In the genomic region with DNA sequence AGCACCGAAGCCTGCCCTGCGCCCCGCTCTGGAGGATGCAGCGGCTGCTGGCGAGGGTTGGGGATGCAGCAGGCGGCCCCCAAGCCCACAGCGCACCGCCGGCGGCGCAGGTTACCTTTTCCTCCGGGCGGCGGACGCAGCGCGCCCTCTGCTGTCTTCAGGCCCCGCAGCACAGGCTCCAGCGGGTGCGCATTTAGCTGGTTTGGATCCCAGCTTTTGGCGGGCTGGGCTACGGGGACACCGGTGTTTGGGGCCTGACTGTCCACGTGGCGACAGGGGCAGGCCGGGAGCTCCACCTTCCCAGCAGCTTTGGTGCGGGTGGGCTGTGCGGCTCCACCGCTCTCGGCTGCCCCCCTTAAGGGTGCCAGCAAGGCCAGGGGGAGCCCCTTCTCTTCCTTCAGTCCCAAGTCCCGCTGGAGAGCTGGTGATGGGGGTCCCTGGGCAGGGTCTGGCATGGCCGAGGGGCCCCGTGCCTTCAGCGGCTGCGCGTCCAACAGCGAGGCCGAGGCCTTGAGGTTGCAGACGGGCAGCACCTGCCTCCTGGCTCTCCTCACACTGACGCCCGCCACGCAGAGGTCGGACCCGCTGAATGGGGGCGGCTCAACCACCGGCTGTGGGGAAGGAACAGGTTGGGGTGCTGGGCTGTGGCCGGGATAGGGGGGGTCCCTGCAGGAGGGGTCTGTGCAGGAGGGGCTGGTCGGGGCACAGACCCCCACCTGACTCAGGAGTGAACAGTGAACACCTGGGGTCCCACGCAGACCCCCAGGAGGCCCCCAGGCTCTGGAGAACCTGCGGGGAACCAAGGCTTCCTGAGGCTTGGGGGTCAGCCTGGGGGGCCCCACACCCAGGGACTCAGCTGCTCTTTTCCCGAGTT, we compare ENCODE assay signal across 1 cellular context.
TF ChIP-seq lines count a peak whose summit lies in the region.

No MANE protein-coding gene starts in this region.

TF ChIP-seq in endothelial cell of umbilical vein, 7 proteins besides CTCF, POLR2A, EP300 and RAD21 (continued from another document):
- TF ChIP-seq EZH2 (IDR thresholded peaks at IDR 0.05; ENCODE audit: borderline replicate concordance, low read depth, low read length, severe bottlenecking) (no peak), MAX (IDR thresholded peaks at IDR 0.05; ENCODE audit: insufficient read depth, insufficient read length) (no peak), FOS (IDR thresholded peaks at IDR 0.05; ENCODE audit: borderline replicate concordance, insufficient read depth, low read length) (no peak), POLR2AphosphoS5 (IDR thresholded peaks at IDR 0.05; ENCODE audit: insufficient read depth, low read depth, low read length) (no peak), MYC (IDR thresholded peaks at IDR 0.05; ENCODE audit: low read depth, low read length) (no peak)
